ENCODE assay signal across 16 cellular contexts in genomic region chr11:889261-889660, GRCh38.
"Had no signal": no experiment of that assay in that cellular context is flagged by ENCODE, and none has a peak within 500 bp of the region (broad histone marks: within the 10 kb centered on the region; RNA-seq: fewer than 3 reads in every experiment).

No MANE protein-coding gene starts in this region.

- H3K4me3 Mint-ChIP-seq: activated B cell treated with CpG ODN at 0.5 μM for 24 hours; activated CD8-positive, alpha-beta T cell treated with anti-CD3 and anti-CD28 coated beads, Interleukin-2, amount 10 ng/mL, durations not matched to agents 7 days and 5 days; dendritic cell treated with granulocyte-macrophage colony-stimulating factor and Interleukin-4, amounts not matched to agents 40 ng/mL and 50 ng/mL, for 4 days; effector memory CD8-positive, alpha-beta T cell; T-helper 1 cell treated with Interleukin-12 subunit alpha and Interleukin-12 subunit beta and Interleukin-4 antibody, amounts not matched to agents 30 μg/mL and 1 μg/mL, for 36 hours had no signal

- H3K36me3 ChIP-seq: upper lobe of right lung had no signal

- H3K4me1 Mint-ChIP-seq: activated B cell treated with CpG ODN at 0.5 μM for 24 hours had no signal

- ATAC-seq: activated CD8-positive, alpha-beta T cell treated with anti-CD3 and anti-CD28 coated beads, Interleukin-2, amount 10 ng/mL, durations not matched to agents 7 days and 5 days; effector memory CD8-positive, alpha-beta T cell; upper lobe of right lung had no signal

- H3K27me3 ChIP-seq: ascending aorta, suprapubic skin, upper lobe of right lung had no signal

- H3K27me3 Mint-ChIP-seq: activated B cell treated with CpG ODN at 0.5 μM for 24 hours; dendritic cell treated with granulocyte-macrophage colony-stimulating factor and Interleukin-4, amounts not matched to agents 40 ng/mL and 50 ng/mL, for 4 days; effector memory CD8-positive, alpha-beta T cell had no signal

- H3K27ac ChIP-seq: ascending aorta, epithelial cell of prostate, suprapubic skin, upper lobe of right lung had no signal

- DNase-seq: activated B cell treated with CpG ODN at 0.5 μM for 24 hours; activated CD4-positive, alpha-beta T cell treated with anti-CD3 and anti-CD28 coated beads for 48 hours; activated CD8-positive, alpha-beta memory T cell treated with anti-CD3 and anti-CD28 coated beads, Interleukin-2, amount 50 U/mL, for 4 hours; activated CD8-positive, alpha-beta T cell treated with anti-CD3 and anti-CD28 coated beads, Interleukin-2, amount 10 ng/mL, durations not matched to agents 7 days and 5 days; effector memory CD8-positive, alpha-beta T cell; foreskin melanocyte; kidney glomerular epithelial cell; stimulated activated CD4-positive, alpha-beta T cell treated with anti-CD3 and anti-CD28 coated beads, Interleukin-15, amount 100 ng/mL, for 24 hours; stimulated activated CD4-positive, alpha-beta T cell treated with anti-CD3 and anti-CD28 coated beads, Interleukin-4, amount 100 ng/mL, for 1 hour; stimulated activated naive CD4-positive, alpha-beta T cell; upper lobe of right lung had no signal

- H3K9me3 ChIP-seq: ascending aorta, suprapubic skin, upper lobe of right lung had no signal

- H3K27ac Mint-ChIP-seq: activated B cell treated with CpG ODN at 0.5 μM for 24 hours; dendritic cell treated with granulocyte-macrophage colony-stimulating factor and Interleukin-4, amounts not matched to agents 40 ng/mL and 50 ng/mL, for 4 days; T-helper 1 cell treated with Interleukin-12 subunit alpha and Interleukin-12 subunit beta and Interleukin-4 antibody, amounts not matched to agents 30 μg/mL and 1 μg/mL, for 36 hours had no signal

- H3K4me3 ChIP-seq: ascending aorta, suprapubic skin, upper lobe of right lung had no signal

- H3K9me3 Mint-ChIP-seq: activated B cell treated with CpG ODN at 0.5 μM for 24 hours; dendritic cell treated with granulocyte-macrophage colony-stimulating factor and Interleukin-4, amounts not matched to agents 40 ng/mL and 50 ng/mL, for 4 days; effector memory CD8-positive, alpha-beta T cell; T-helper 1 cell treated with Interleukin-12 subunit alpha and Interleukin-12 subunit beta and Interleukin-4 antibody, amounts not matched to agents 30 μg/mL and 1 μg/mL, for 36 hours had no signal
